ENCODE assay signal across 20 cellular contexts in the genomic region with DNA sequence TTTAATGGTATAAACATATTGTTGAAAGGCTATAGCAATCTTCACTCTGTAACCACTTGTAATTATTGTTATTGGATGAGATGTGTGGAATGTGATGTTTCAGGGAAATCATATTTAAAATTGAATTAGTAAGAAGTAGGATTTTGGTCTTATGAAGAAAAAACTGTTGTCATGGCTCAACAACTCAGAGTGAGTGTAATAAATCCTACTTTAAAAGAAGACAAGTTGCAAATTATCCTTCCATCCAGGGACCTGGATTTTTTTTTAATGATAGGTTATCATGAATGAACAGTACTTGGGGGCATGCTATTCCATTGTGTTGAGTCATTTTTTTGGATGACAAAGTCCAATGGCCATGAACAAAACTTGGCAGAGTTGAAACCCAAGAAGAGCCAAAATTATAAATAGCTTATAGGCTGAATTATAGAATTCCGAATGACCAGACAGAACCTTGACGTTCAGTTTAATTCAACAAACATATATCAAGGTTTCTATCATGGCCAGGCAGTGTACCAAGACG.
"Had no signal": no experiment of that assay in that cellular context is flagged by ENCODE, and none has a peak within 500 bp of the region (broad histone marks: within the 10 kb centered on the region; RNA-seq: fewer than 3 reads in every experiment).

No MANE protein-coding gene starts in this region.

- ATAC-seq: foreskin keratinocyte; natural killer cell; psoas muscle; right cardiac atrium; stimulated activated effector memory CD8-positive, alpha-beta T cell treated with anti-CD3 and anti-CD28 coated beads, Interleukin-12 subunit alpha, Interleukin-12 subunit beta, amount 100 ng/mL, for 72 hours; stimulated activated naive CD8-positive, alpha-beta T cell treated with anti-CD3 and anti-CD28 coated beads, Interleukin-15, Interleukin-2, amounts not matched to agents 100 U/mL and 50 U/mL, for 24 hours had no signal

- DNase-seq: dorsolateral prefrontal cortex; effector CD4-positive, alpha-beta T cell; foreskin keratinocyte; hypothalamus; immature natural killer cell; natural killer cell; occipital lobe; ovary; posterior cingulate gyrus; psoas muscle; right cardiac atrium; sigmoid colon; stimulated activated CD4-positive, alpha-beta T cell treated with anti-CD3 and anti-CD28 coated beads, Interleukin-2, amount 100 ng/mL, for 24 hours; stimulated activated CD4-positive, alpha-beta T cell treated with anti-CD3 and anti-CD28 coated beads, Interleukin-4, amount 100 ng/mL, for 24 hours; stimulated activated naive CD8-positive, alpha-beta T cell treated with anti-CD3 and anti-CD28 coated beads, Interleukin-15, Interleukin-2, amounts not matched to agents 100 U/mL and 50 U/mL, for 24 hours; substantia nigra; testis; tibial artery; upper lobe of left lung had no signal
